In genomic region chr11:1298695-1299492, GRCh38 we compare ENCODE assay signal across 8 cellular contexts. TPM values are rescaled to one million over a fixed set of nuclear protein-coding genes. Genes with fewer than 3 reads are reported as not detected.
DNase-seq lines count a peak whose midpoint lies in the region; ATAC-seq and TF ChIP-seq lines count a peak whose summit lies in the region.

No MANE protein-coding gene starts in this region.

- DNase-seq in Caco-2 (peak; percentile 87 to 91), NCI-H510A (lab: John Stamatoyannopoulos, UW) (peak; percentile 71), epithelial cell of proximal tubule (ENCODE audit: low read depth) (peak; percentile 60), middle frontal gyrus (ENCODE audit: extremely low spot score, low spot score) (peak; percentile 62), GM10248 (ENCODE audit: extremely low spot score) (no peak), NCI-H2227 (lab: John Stamatoyannopoulos, UW; ENCODE audit: unreplicated experiment) (no peak), activated T-cell treated with anti-CD3 and anti-CD28 coated beads for 4 hours (no peak)

- ATAC-seq in HG03097 (IDR thresholded peaks at IDR 0.05; ENCODE audit: low FRiP score, unreplicated experiment): no peak

- no peaks in the 10 kb centered on the region for H3K27me3 Mint-ChIP-seq in Caco-2 (ENCODE audit: insufficient read depth, unreplicated experiment)

- CTCF ChIA-PET in Caco-2 (lab: Charles Lee): no interaction called here
- CTCF ChIA-PET in GM10248 (lab: Yijun Ruan, JAX): no interaction called here

- peaks cover 6% of the 10 kb centered on the region for H3K4me1 Mint-ChIP-seq in Caco-2 (ENCODE audit: low read depth, unreplicated experiment)

- intact Hi-C loops in Caco-2 (cut with micrococcal nuclease; ENCODE audit: unreplicated experiment): no loop called here

- TF ChIP-seq CTCF in Caco-2 (IDR thresholded peaks at IDR 0.05; ENCODE audit: insufficient read depth in 1 of 2, low read depth in 1 of 2, low read length in 1 of 2, severe bottlenecking in 1 of 2, unreplicated experiment in 1 of 2): no peak
- no peak for TF ChIP-seq CTCF in epithelial cell of proximal tubule (conservative IDR thresholded peaks at IDR 0.05; ENCODE audit: low read depth, low read length)
- TF ChIP-seq CTCF in GM10248 (IDR thresholded peaks at IDR 0.05; ENCODE audit: control extremely low read depth, extremely low read depth, low read depth, missing control alignments): no peak

- peak overlapping the region; percentile 56 for H3K27ac Mint-ChIP-seq in Caco-2 (ENCODE audit: unreplicated experiment)

- H3K4me3 ChIP-seq in Caco-2 (ENCODE audit: low read depth, low read length) (peak overlapping the region; percentile 4; the same call in 1 of the 2 replicates), epithelial cell of proximal tubule (ENCODE audit: low read depth, low read length) (no peak overlapping the region)

- BruUV-seq in Caco-2 (replicated peaks; lab: Mats Ljungman, UMichigan): no TSS peak

- no peaks in the 10 kb centered on the region for H3K27me3 ChIP-seq in Caco-2 (replicated peaks; ENCODE audit: control insufficient read depth, insufficient read depth, low read length)

- H3K9me3 ChIP-seq in Caco-2: no peaks in the 10 kb centered on the region

- H3K9me3 Mint-ChIP-seq in Caco-2 (ENCODE audit: unreplicated experiment): no peaks in the 10 kb centered on the region

- peak overlapping the region; percentile 5 for H3K4me3 Mint-ChIP-seq in Caco-2 (ENCODE audit: unreplicated experiment)

- H3K36me3 Mint-ChIP-seq in Caco-2 (ENCODE audit: insufficient read depth, unreplicated experiment): peaks cover 21% of the 10 kb centered on the region

- H3K4me1 ChIP-seq in Caco-2: peaks cover 24% of the 10 kb centered on the region

- POLR2A ChIA-PET in Caco-2 (lab: Charles Lee): interaction anchor here (0.6 kb wide), 1 partner anchor 508 kb away, joined by 3 read pairs; no protein-coding TSS in a partner anchor
- POLR2A ChIA-PET in GM10248 (lab: Yijun Ruan, JAX): no interaction called here

- H3K36me3 ChIP-seq in Caco-2 (ENCODE audit: control insufficient read depth, insufficient read depth, low read length): 0 out of 2 replicates have a peak, but pooled peaks cover 1% of the 10 kb centered on the region

RNA-seq across cellular contexts. Expression of gene TOLLIP, which starts 10.5 kb away (rescaled TPM):
- total RNA-seq in Caco-2 (2022): 64.6 and 78.3 TPM in 2 replicates
- 22.0 and 28.5 TPM in 2 replicates for total RNA-seq in epithelial cell of proximal tubule

Comparison
In these comparisons a context has a peak if more than half of its experiments do, and no peak if none do; other contexts are left out.
1. DNase-seq: peak in Caco-2 (2 of 2), NCI-H510A (single experiment), epithelial cell of proximal tubule (single experiment) and middle frontal gyrus (single experiment); none in GM10248 (single experiment), NCI-H2227 (single experiment) and activated T-cell treated with anti-CD3 and anti-CD28 coated beads for 4 hours (single experiment).